ENCODE assay signal across 19 cellular contexts in genomic region chr4:156194896-156195295, GRCh38.
DNase-seq lines count a peak whose midpoint lies in the region; FAIRE-seq and TF ChIP-seq lines count a peak whose summit lies in the region.
"Had no signal": no experiment of that assay in that cellular context is flagged by ENCODE, and none has a peak within 500 bp of the region (broad histone marks: within the 10 kb centered on the region; RNA-seq: fewer than 3 reads in every experiment).

No MANE protein-coding gene starts in this region.

- no peak overlapping the region for H3K4me3 ChIP-seq in bronchial epithelial cell (ENCODE audit: low read depth, low read length)
- H3K4me3 ChIP-seq: BLaER1 had no signal

- TF ChIP-seq CTCF in bronchial epithelial cell (IDR thresholded peaks at IDR 0.05; ENCODE audit: insufficient read depth, low read length, severe bottlenecking) = no peak

- no peaks in the 10 kb centered on the region for H3K27me3 ChIP-seq in bronchial epithelial cell (ENCODE audit: control insufficient read depth, insufficient read depth, low read length)
- H3K27me3 ChIP-seq: BLaER1 had no signal

- FAIRE-seq in bronchial epithelial cell (lab: Jason Lieb, UNC) = no peak
- FAIRE-seq: RCC 7860 had no signal

- DNase-seq in ELR (ENCODE audit: low read depth) = peak; percentile 56
- DNase-seq in M059J (ENCODE audit: low read depth) = peak; percentile 60
- DNase-seq in bronchial epithelial cell (ENCODE audit: low read depth) = peak; percentile 71
- DNase-seq in renal cortical epithelial cell (ENCODE audit: low read depth) = peak; percentile 66
- no peak for DNase-seq in stimulated activated CD4-positive, alpha-beta T cell treated with anti-CD3 and anti-CD28 coated beads, Interleukin-15, amount 100 ng/mL, for 24 hours
- no peak for DNase-seq in activated T-cell treated with anti-CD3 and anti-CD28 coated beads, Interleukin-2, amount 50 U/mL, for 48 hours
- no peak for DNase-seq in DMS114 treated with DMSO at 0.1 percent for 48 hours (lab: John Stamatoyannopoulos, UW; ENCODE audit: unreplicated experiment)
- DNase-seq: Calu3; CD8-positive, alpha-beta T cell; H7; Kasumi-1; NCI-H1105; NCI-H2081; NCI-H446; NCI-H69; SHP77 treated with DMSO at 0.1 percent for 48 hours; SK-N-SH had no signal

- no peaks in the 10 kb centered on the region for H3K36me3 ChIP-seq in bronchial epithelial cell (ENCODE audit: control insufficient read depth, insufficient read depth, low read length)
- H3K36me3 ChIP-seq: BLaER1 had no signal

Comparison
In these comparisons a context has a peak if more than half of its experiments do, and no peak if none do; other contexts are left out.
1. DNase-seq: peak in ELR (single experiment), M059J (single experiment), bronchial epithelial cell (single experiment) and renal cortical epithelial cell (single experiment); none in stimulated activated CD4-positive, alpha-beta T cell treated with anti-CD3 and anti-CD28 coated beads, Interleukin-15, amount 100 ng/mL, for 24 hours (single experiment), activated T-cell treated with anti-CD3 and anti-CD28 coated beads, Interleukin-2, amount 50 U/mL, for 48 hours (0 of 2) and DMS114 treated with DMSO at 0.1 percent for 48 hours (single experiment).